Comparison of ENCODE assay signal across 8 cellular contexts in genomic region chr7:158862985-158863610, GRCh38. TPM values are rescaled to one million over a fixed set of nuclear protein-coding genes. Genes with fewer than 3 reads are reported as not detected.
A peak's percentile ranks its signal among the peaks of the same experiment; 100 is the strongest.
DNase-seq lines count a peak whose midpoint lies in the region; ATAC-seq, FAIRE-seq and TF ChIP-seq lines count a peak whose summit lies in the region.
"Not testable (repeated sequence)": the region's sequence is repeated elsewhere in the genome, so short reads cannot be mapped to it uniquely, and the experiment has no call there.

No MANE protein-coding gene starts in this region.

- H3K27me3 Mint-ChIP-seq in brain, result not testable (repeated sequence)

- not testable (repeated sequence) for H3K9me3 Mint-ChIP-seq in brain

- intact Hi-C loops in right cardiac atrium (cut with DNase I); pancreas (cut with DNase I): not testable (repeated sequence)
- intact Hi-C loops in aorta (cut with DNase I), result loop anchor here (5.0 to 10.0 kb wide), 2 partner anchors 36 to 78 kb away; partner anchors contain the start of gene ESYT2 (in 1 of the 2)

- H3K9me3 ChIP-seq in right cardiac atrium (ENCODE audit: control insufficient read depth, low read length); pancreas; aorta (ENCODE audit: control insufficient read depth, low read length): not testable (repeated sequence)

- FAIRE-seq in pancreas (lab: Jason Lieb, UNC), result not testable (repeated sequence)

- not testable (repeated sequence) for H3K36me3 ChIP-seq in pancreas; aorta (ENCODE audit: control insufficient read depth in 1 of 2, insufficient read depth in 2 of 2, low read length in 1 of 2)

- not testable (repeated sequence) for H3K27me3 ChIP-seq in right cardiac atrium (ENCODE audit: control insufficient read depth, insufficient read depth); pancreas; aorta (ENCODE audit: control insufficient read depth in 1 of 2, insufficient read depth in 2 of 2, low read length in 1 of 2)

- peaks cover 30% of the 10 kb centered on the region for H3K36me3 Mint-ChIP-seq in brain

- peak overlapping the region; percentile 65 to 83 (median 80) for H3K4me3 Mint-ChIP-seq in brain

- peak overlapping the region; percentile 19 to 98 (median 86) for H3K27ac Mint-ChIP-seq in brain

- ATAC-seq in GM18502 (IDR thresholded peaks at IDR 0.05; ENCODE audit: poor library complexity, unreplicated experiment) (peak; percentile 49), right cardiac atrium (peak in 1 of 2 donors; percentile 5), pancreas (peak in 3 of 4 donors; percentile 62 to 67 (median 64)), aorta (ENCODE audit: low FRiP score) (peak; percentile 37)

- H3K4me3 ChIP-seq in HFF-Myc (replicated peaks; ENCODE audit: low read depth, low read length) (peak overlapping the region; percentile 35), right cardiac atrium (ENCODE audit: low read length) (peak overlapping the region; percentile 58), pancreas (peak overlapping the region in 3 of 4 donors; percentile 19 to 45 (median 41)), aorta (ENCODE audit: low read length in 2 of 2) (peak overlapping the region; percentile 47 to 50)

- 64% methylated on average over 13 of the region's 13 CpGs for WGBS in right cardiac atrium
- WGBS in pancreas, 2 donors, result 50 to 58% methylated on average over 13 of the region's 13 CpGs
- WGBS in aorta, 2 donors, result 53 to 58% methylated on average over 13 of the region's 13 CpGs

- H3K27ac ChIP-seq in right cardiac atrium (ENCODE audit: low read length) (peak overlapping the region; percentile 98), pancreas (peak overlapping the region in 2 of 4 donors; percentile 15 to 16), aorta (ENCODE audit: low read depth in 1 of 2, low read length in 2 of 2) (peak overlapping the region in 1 of 2 donors; percentile 51)

- TF ChIP-seq CTCF in HFF-Myc (IDR thresholded peaks at IDR 0.05; ENCODE audit: low read depth, low read length, missing control alignments); brain (conservative IDR thresholded peaks at IDR 0.05); pancreas (IDR thresholded peaks at IDR 0.05): not testable (repeated sequence)

- peaks cover 80% of the 10 kb centered on the region for H3K4me1 Mint-ChIP-seq in brain

- not testable (repeated sequence) for H3K4me1 ChIP-seq in right cardiac atrium (ENCODE audit: control insufficient read depth, insufficient read depth, low read length); pancreas; aorta (ENCODE audit: control insufficient read depth in 1 of 2, insufficient read depth in 2 of 2, low read length in 2 of 2)

- DNase-seq in HFF-Myc (ENCODE audit: extremely low read depth, low read depth); aorta: not testable (repeated sequence)
- DNase-seq in HuH-7 (ENCODE audit: low spot score) (peak; percentile 49), T1000 (lab: John Stamatoyannopoulos, UW) (peak; percentile 62), right cardiac atrium (peak in 1 of 3 donors; percentile 50), pancreas (peak in 2 of 6 donors; percentile 17 to 27)

RNA-seq across cellular contexts. Expression of gene DYNC2I1, which starts 6.7 kb away (rescaled TPM):
- 4.6 TPM for polyA plus RNA-seq in brain (ENCODE audit: insufficient read depth, low read depth, low replicate concordance)
- 10 to 100 TPM; 25.4 to 32.1 (median 28.6) TPM for total RNA-seq in right cardiac atrium
- polyA plus RNA-seq in right cardiac atrium, result 28.7 TPM
- 1 to 10 TPM; 5.9 to 8.3 (median 6.7) TPM for total RNA-seq in pancreas
- polyA plus RNA-seq in pancreas, result 10 to 100 TPM; 13.2 to 13.5 TPM
- total RNA-seq in aorta, result 10 to 100 TPM; 24.7 to 36.5 TPM
- 10 to 100 TPM; 17.1 to 19.5 TPM for polyA plus RNA-seq in aorta

RNA-seq across cellular contexts. Expression of gene ESYT2, which starts 33.8 kb away (rescaled TPM):
- polyA plus RNA-seq in brain (ENCODE audit: insufficient read depth, low read depth, low replicate concordance), result 32.1 TPM
- total RNA-seq in right cardiac atrium, result 10 to 100 TPM; 48.2 to 84.7 (median 54.6) TPM
- 29.0 TPM for polyA plus RNA-seq in right cardiac atrium
- total RNA-seq in pancreas, result 10 to 100 TPM; 25.4 to 31.8 (median 28.6) TPM
- 10 to 100 TPM in 1 of 2 donors, 1 to 10 TPM in 1; 8.1 to 15.0 TPM for polyA plus RNA-seq in pancreas
- total RNA-seq in aorta, result 100 to 1,000 TPM; 146 to 172 TPM
- polyA plus RNA-seq in aorta, result 10 to 100 TPM; 30.6 to 69.1 TPM
